8 cellular contexts compared by ENCODE assay signal in genomic region chr2:190947711-190948251, GRCh38.
DNase-seq lines count a peak whose midpoint lies in the region; ATAC-seq and TF ChIP-seq lines count a peak whose summit lies in the region.

No MANE protein-coding gene starts in this region.

- no peaks in the 10 kb centered on the region for H3K27me3 ChIP-seq in CD8-positive, alpha-beta T cell (ENCODE audit: insufficient read depth, low read length)
- H3K27me3 ChIP-seq in SK-N-SH (ENCODE audit: insufficient read depth) (no peaks in the 10 kb centered on the region), smooth muscle cell (ENCODE audit: low read depth) (no peaks in the 10 kb centered on the region)

- H3K4me1 Mint-ChIP-seq in CD8-positive, alpha-beta T cell (ENCODE audit: low read depth), result peaks cover 31% of the 10 kb centered on the region

- no peaks in the 10 kb centered on the region for H4K20me1 ChIP-seq in SK-N-SH (ENCODE audit: insufficient read depth)
- peaks cover 23% of the 10 kb centered on the region for H4K20me1 ChIP-seq in smooth muscle cell (ENCODE audit: low read depth)

- CTCF ChIA-PET in CD8-positive, alpha-beta T cell (lab: Charles Lee), result interaction anchor here (0.6 to 3.5 kb wide), 15 partner anchors 8 to 167 kb away, joined by 3 to 26 read pairs (median 3); partner anchors contain the start of gene GLS
- CTCF ChIA-PET in SK-N-SH (lab: Yijun Ruan, JAX), result interaction anchor here (0.7 to 1.4 kb wide), 6 partner anchors 19 to 158 kb away, joined by 3 to 6 read pairs (median 3); no protein-coding TSS in a partner anchor

- H2AFZ ChIP-seq in SK-N-SH (ENCODE audit: low read depth), result no peak overlapping the region
- no peak overlapping the region for H2AFZ ChIP-seq in smooth muscle cell (ENCODE audit: low read depth)

- TF ChIP-seq RAD21 in SK-N-SH (IDR thresholded peaks at IDR 0.05; ENCODE audit: low read length), result peak; percentile 31; the same call in 1 of the 2 replicates

- H3K27me3 Mint-ChIP-seq in CD8-positive, alpha-beta T cell (ENCODE audit: low read depth), result no peaks in the 10 kb centered on the region

- intact Hi-C loops in CD8-positive, alpha-beta T cell (cut with DNase I, micrococcal nuclease), result loop anchor here (1.0 to 5.0 kb wide), 6 partner anchors 13 to 305 kb away; partner anchors contain the start of gene GLS (in 2 of the 2)

- H3F3A ChIP-seq in SK-N-SH (replicated peaks; ENCODE audit: insufficient read depth) (peaks cover 52% of the 10 kb centered on the region), smooth muscle cell (ENCODE audit: low read depth) (peaks cover 39% of the 10 kb centered on the region)

- H3K27ac ChIP-seq in CD8-positive, alpha-beta T cell (ENCODE audit: low read depth, low read length), result peak overlapping the region; percentile 34
- peak overlapping the region; percentile 64 to 85 for H3K27ac ChIP-seq in SK-N-SH (ENCODE audit: low read depth in 2 of 2, low read length in 1 of 2)
- H3K27ac ChIP-seq in smooth muscle cell (ENCODE audit: low read depth), result peak overlapping the region; percentile 62

- POLR2A ChIA-PET in CD8-positive, alpha-beta T cell (lab: Charles Lee), result interaction anchor here (0.8 to 3.2 kb wide), 7 partner anchors 13 to 97 kb away, joined by 3 to 23 read pairs (median 3); partner anchors contain the start of gene GLS
- POLR2A ChIA-PET in SK-N-SH (lab: Yijun Ruan, JAX), result no interaction called here

- peaks cover 19% of the 10 kb centered on the region for H3K4me1 ChIP-seq in CD8-positive, alpha-beta T cell (ENCODE audit: insufficient read depth, low read length)
- H3K4me1 ChIP-seq in SK-N-SH (ENCODE audit: control insufficient read depth in 1 of 2, insufficient read depth in 2 of 2, low read depth in 1 of 2, low read length in 1 of 2), result peaks cover 25 to 29% of the 10 kb centered on the region in 2 experiments
- H3K4me1 ChIP-seq in smooth muscle cell (ENCODE audit: low read depth), result peaks cover 15% of the 10 kb centered on the region

- TF ChIP-seq CTCF in CD8-positive, alpha-beta T cell (IDR thresholded peaks at IDR 0.05), result peak; percentile 45
- TF ChIP-seq CTCF in SK-N-SH (IDR thresholded peaks at IDR 0.05), result peak; percentile 39
- peak; percentile 40 for TF ChIP-seq CTCF in fibroblast of villous mesenchyme (IDR thresholded peaks at IDR 0.05; ENCODE audit: insufficient read depth, low read depth, low read length)
- TF ChIP-seq CTCF in smooth muscle cell (IDR thresholded peaks at IDR 0.05; ENCODE audit: borderline replicate concordance, insufficient read depth, poor library complexity, severe bottlenecking), result no peak

- H3K36me3 ChIP-seq in CD8-positive, alpha-beta T cell (ENCODE audit: insufficient read depth, low read length), result no peaks in the 10 kb centered on the region
- H3K36me3 ChIP-seq in SK-N-SH (replicated peaks in 1 of 2; ENCODE audit: control insufficient read depth in 1 of 2, insufficient read depth in 2 of 2, low read length in 1 of 2) (no peaks in the 10 kb centered on the region), smooth muscle cell (ENCODE audit: low read depth) (no peaks in the 10 kb centered on the region)

- H3K36me3 Mint-ChIP-seq in CD8-positive, alpha-beta T cell, result peaks cover 2% of the 10 kb centered on the region

- H3K9me3 ChIP-seq in CD8-positive, alpha-beta T cell (ENCODE audit: low read length), result no peaks in the 10 kb centered on the region
- H3K9me3 ChIP-seq in SK-N-SH (no peaks in the 10 kb centered on the region), smooth muscle cell (replicated peaks; ENCODE audit: low read depth) (no peaks in the 10 kb centered on the region)

- no peaks in the 10 kb centered on the region for H3K9me3 Mint-ChIP-seq in CD8-positive, alpha-beta T cell

- DNase-seq in CD8-positive, alpha-beta T cell, result peak in 1 of 7 experiments; percentile 43
- no peak for DNase-seq in SK-N-SH
- DNase-seq in fibroblast of villous mesenchyme (ENCODE audit: low read depth), result peak; percentile 87
- DNase-seq in smooth muscle cell (lab: John Stamatoyannopoulos, UW; ENCODE audit: unreplicated experiment), result no peak
- DNase-seq in COLO829 (ENCODE audit: low spot score), result no peak
- DNase-seq in D341Med (ENCODE audit: low spot score), result no peak

- 31% methylated on average over 2 of the region's 2 CpGs for WGBS in SK-N-SH (ENCODE audit: low lambda C conversion rate)
- WGBS in smooth muscle cell (ENCODE audit: low lambda C conversion rate), result 10% methylated on average over 2 of the region's 2 CpGs

- no peaks in the 10 kb centered on the region for H3K9me2 ChIP-seq in SK-N-SH

- H3K4me3 Mint-ChIP-seq in CD8-positive, alpha-beta T cell, result peak overlapping the region; percentile 73

- H3K27ac Mint-ChIP-seq in CD8-positive, alpha-beta T cell, result peak overlapping the region; percentile 98

- TF ChIP-seq EP300 in SK-N-SH (IDR thresholded peaks at IDR 0.05; ENCODE audit: borderline replicate concordance in 1 of 2, low read depth in 1 of 2, low read length in 1 of 2), result no peak

- H3K9ac ChIP-seq in SK-N-SH (0 out of 2 replicates have a peak overlapping the region, but pooled peaks have one; percentile 0), smooth muscle cell (ENCODE audit: low read depth) (peak overlapping the region; percentile 15)

- peak; percentile 91 for ATAC-seq in CD8-positive, alpha-beta T cell
- ATAC-seq in GM19043 (IDR thresholded peaks at IDR 0.05; ENCODE audit: low read depth, unreplicated experiment), result peak; percentile 69
- ATAC-seq in HG03342 (IDR thresholded peaks at IDR 0.05; ENCODE audit: unreplicated experiment), result peak; percentile 69

- H3K79me2 ChIP-seq in SK-N-SH (ENCODE audit: insufficient read depth), result no peaks in the 10 kb centered on the region
- no peaks in the 10 kb centered on the region for H3K79me2 ChIP-seq in smooth muscle cell (ENCODE audit: low read depth)

- H3K4me2 ChIP-seq in SK-N-SH (peak overlapping the region; percentile 56), smooth muscle cell (peak overlapping the region; percentile 69)

- no peak overlapping the region for H3K4me3 ChIP-seq in CD8-positive, alpha-beta T cell (ENCODE audit: low read depth, low read length)
- H3K4me3 ChIP-seq in SK-N-SH (ENCODE audit: low read depth in 2 of 2, low read length in 1 of 2), result no peak overlapping the region
- H3K4me3 ChIP-seq in fibroblast of villous mesenchyme (ENCODE audit: low read depth, low read length), result peak overlapping the region; percentile 10
- no peak overlapping the region for H3K4me3 ChIP-seq in smooth muscle cell

TF ChIP-seq in SK-N-SH, 30 proteins besides CTCF, POLR2A, EP300 and RAD21:
- no peak for TF ChIP-seq FOXJ3 (CRISPR knock-in tag; IDR thresholded peaks at IDR 0.05)
- TF ChIP-seq ELF1 (IDR thresholded peaks at IDR 0.05), result peak; percentile 21; the same call in 1 of the 2 replicates
- TF ChIP-seq USF2 (IDR thresholded peaks at IDR 0.05; ENCODE audit: borderline replicate concordance, low read depth, low read length), result no peak
- TF ChIP-seq SMC3 (IDR thresholded peaks at IDR 0.05; ENCODE audit: low read depth, low read length), result no peak
